10 cellular contexts compared by ENCODE assay signal in the genomic region with DNA sequence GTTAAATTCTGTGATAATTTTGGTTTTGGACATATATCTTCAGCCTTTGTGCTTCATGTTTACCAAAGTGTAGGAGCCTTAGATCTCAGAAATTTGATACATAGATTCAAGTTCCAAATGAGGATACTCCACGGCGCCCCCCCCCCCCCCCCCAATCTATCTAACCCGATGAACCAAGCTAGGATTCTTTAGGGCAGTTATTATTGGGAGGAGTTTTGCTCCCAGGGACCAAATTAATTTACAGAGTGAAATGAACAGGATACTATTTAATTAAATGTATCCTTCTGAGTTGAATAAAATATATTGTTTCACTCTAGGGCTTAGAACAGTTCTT. TPM values are rescaled to one million over a fixed set of nuclear protein-coding genes. Genes with fewer than 3 reads are reported as not detected.
DNase-seq lines count a peak whose midpoint lies in the region; ATAC-seq and TF ChIP-seq lines count a peak whose summit lies in the region.
"Had no signal": no experiment of that assay in that cellular context is flagged by ENCODE, and none has a peak within 500 bp of the region (broad histone marks: within the 10 kb centered on the region; RNA-seq: fewer than 3 reads in every experiment).

No MANE protein-coding gene starts in this region.

- H3K79me2 ChIP-seq in OCI-LY1 (ENCODE audit: insufficient read depth, low read length): peaks cover 74% of the 10 kb centered on the region

- H3K4me2 ChIP-seq in OCI-LY1 (ENCODE audit: low read length): peak overlapping the region; percentile 83

- H3K36me3 Mint-ChIP-seq in effector memory CD8-positive, alpha-beta T cell (ENCODE audit: insufficient read depth): peaks cover 15% of the 10 kb centered on the region

- no peaks in the 10 kb centered on the region for H3F3A ChIP-seq in OCI-LY1 (ENCODE audit: insufficient read depth, low read length)

- intact Hi-C loops in sigmoid colon (cut with DNase I): loop anchor here (5.0 to 10.0 kb wide), 3 partner anchors 94 to 1882 kb away; a partner anchor contains a TSS

- TF ChIP-seq CTCF in GM12875 (IDR thresholded peaks at IDR 0.05; ENCODE audit: borderline replicate concordance, insufficient read depth, low read depth, low read length): no peak
- no peak for TF ChIP-seq CTCF in OCI-LY1 (IDR thresholded peaks at IDR 0.05; ENCODE audit: low read length)
- no peak for TF ChIP-seq CTCF in sigmoid colon (IDR thresholded peaks at IDR 0.05)

- no peaks in the 10 kb centered on the region for H3K27me3 ChIP-seq in OCI-LY1 (ENCODE audit: insufficient read depth, low read length)
- no peaks in the 10 kb centered on the region for H3K27me3 ChIP-seq in sigmoid colon
- H3K27me3 ChIP-seq: dorsolateral prefrontal cortex had no signal

- H3K9me2 ChIP-seq in OCI-LY1 (ENCODE audit: low read depth, low read length): no peaks in the 10 kb centered on the region

- H3K27me3 Mint-ChIP-seq in effector memory CD8-positive, alpha-beta T cell: no peaks in the 10 kb centered on the region

- H3K4me3 Mint-ChIP-seq in effector memory CD8-positive, alpha-beta T cell: peak overlapping the region; percentile 95 to 97

- H2AFZ ChIP-seq in OCI-LY1 (ENCODE audit: low read length): no peak overlapping the region

- H3K9me3 ChIP-seq in OCI-LY1 (ENCODE audit: low read length): peaks cover 3% of the 10 kb centered on the region; the same call in 1 of the 2 replicates
- H3K9me3 ChIP-seq in sigmoid colon: no peaks in the 10 kb centered on the region

- H3K27ac ChIP-seq in OCI-LY1 (ENCODE audit: low read depth, low read length, poor library complexity, severe bottlenecking): peak overlapping the region; percentile 60
- H3K27ac ChIP-seq in sigmoid colon: peak overlapping the region; percentile 93 to 98 (median 95)
- H3K27ac ChIP-seq: dorsolateral prefrontal cortex had no signal

- 2 to 3% methylated on average over 3 of the region's 3 CpGs for WGBS in sigmoid colon, 2 donors

- H3K9ac ChIP-seq in OCI-LY1 (ENCODE audit: low read length): peak overlapping the region; percentile 85

- H3K4me1 Mint-ChIP-seq in effector memory CD8-positive, alpha-beta T cell (ENCODE audit: low read depth in 2 of 2): peaks cover 33 to 47% of the 10 kb centered on the region in 2 donors

- peak overlapping the region; percentile 42 to 89 for H3K27ac Mint-ChIP-seq in effector memory CD8-positive, alpha-beta T cell

- no peak for DNase-seq in effector memory CD8-positive, alpha-beta T cell
- DNase-seq in sigmoid colon (no peak), kidney glomerular epithelial cell (lab: John Stamatoyannopoulos, UW) (no peak), NCI-H69 (lab: John Stamatoyannopoulos, UW) (no peak)
- DNase-seq: dorsolateral prefrontal cortex, NCI-H1092 treated with DMSO at 0.1 percent for 48 hours had no signal

- H3K4me1 ChIP-seq in OCI-LY1 (ENCODE audit: insufficient read depth, low read length, severe bottlenecking) (peaks cover 29% of the 10 kb centered on the region), sigmoid colon (peaks cover 0 to 59% (median 27%) of the 10 kb centered on the region in 4 donors)

- no peaks in the 10 kb centered on the region for H3K9me3 Mint-ChIP-seq in effector memory CD8-positive, alpha-beta T cell

- no peak for TF ChIP-seq POLR2A in sigmoid colon (IDR thresholded peaks at IDR 0.05)

- H3K36me3 ChIP-seq in OCI-LY1 (ENCODE audit: insufficient read depth, low read length) (0 out of 2 replicates have a peak, but pooled peaks cover 3% of the 10 kb centered on the region), sigmoid colon (no peaks in the 10 kb centered on the region)

- TF ChIP-seq EP300 in sigmoid colon (IDR thresholded peaks at IDR 0.05): no peak

- no peak for ATAC-seq in effector memory CD8-positive, alpha-beta T cell (replicated peaks)
- ATAC-seq in GM21515 (IDR thresholded peaks at IDR 0.05; ENCODE audit: unreplicated experiment): no peak
- ATAC-seq in HG03045 (IDR thresholded peaks at IDR 0.05; ENCODE audit: unreplicated experiment): no peak

- H4K20me1 ChIP-seq in OCI-LY1 (ENCODE audit: insufficient read depth, low read length): no peaks in the 10 kb centered on the region

- H3K4me3 ChIP-seq in GM12875 (ENCODE audit: low read depth, low read length) (peak overlapping the region; percentile 23), OCI-LY1 (ENCODE audit: low read depth, low read length, poor library complexity, severe bottlenecking) (peak overlapping the region; percentile 91), sigmoid colon (peak overlapping the region in 2 of 4 donors; percentile 85 to 92)

RNA-seq across cellular contexts. Expression of a gene that starts 3.2 kb away (rescaled TPM):
- 10 to 100 TPM; 37.9 to 54.0 (median 49.0) TPM for total RNA-seq in sigmoid colon
- 10 to 100 TPM; 10.2 to 12.6 (median 12.0) TPM for polyA plus RNA-seq in sigmoid colon
